Comparison of ENCODE assay signal across 15 cellular contexts in the genomic region with DNA sequence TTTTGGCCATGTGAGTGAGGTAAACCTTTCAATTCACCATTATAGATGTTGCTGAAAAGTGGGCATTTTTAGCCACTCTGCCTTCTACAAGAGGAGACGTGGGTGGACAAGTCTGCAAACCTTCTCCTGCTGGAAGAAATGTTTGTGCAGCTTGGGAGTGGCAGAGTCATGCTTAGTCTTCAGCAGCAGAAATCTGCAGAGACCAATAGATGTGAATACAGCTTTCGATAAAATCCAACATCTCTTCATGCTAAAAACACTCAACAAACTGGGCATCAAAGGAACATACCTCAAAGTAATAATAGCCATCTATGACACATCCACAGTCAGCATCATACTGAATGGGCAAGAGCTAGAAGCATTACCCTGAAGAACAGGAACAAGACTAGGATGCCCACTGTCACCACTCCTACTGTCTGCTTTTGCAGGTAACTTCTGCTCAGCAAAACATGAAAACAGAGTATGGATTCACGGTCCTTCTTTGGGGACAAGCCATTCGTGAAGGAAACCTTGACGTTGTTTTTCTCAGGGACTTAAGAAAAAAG.
DNase-seq lines count a peak whose midpoint lies in the region; ATAC-seq and TF ChIP-seq lines count a peak whose summit lies in the region.
"Had no signal": no experiment of that assay in that cellular context is flagged by ENCODE, and none has a peak within 500 bp of the region (broad histone marks: within the 10 kb centered on the region; RNA-seq: fewer than 3 reads in every experiment).

No MANE protein-coding gene starts in this region.

- H3K27ac ChIP-seq in esophagus squamous epithelium (peak overlapping the region in 3 of 4 donors; percentile 43 to 79 (median 62)), tibial artery (no peak overlapping the region), aorta (ENCODE audit: low read depth in 1 of 2, low read length in 2 of 2) (peak overlapping the region in 1 of 2 donors; percentile 43)
- H3K27ac ChIP-seq: SK-N-MC had no signal

- no peaks in the 10 kb centered on the region for H3K27me3 ChIP-seq in esophagus squamous epithelium
- no peaks in the 10 kb centered on the region for H3K27me3 ChIP-seq in tibial artery
- H3K27me3 ChIP-seq in aorta (ENCODE audit: control insufficient read depth in 1 of 2, insufficient read depth in 2 of 2, low read length in 1 of 2) = no peaks in the 10 kb centered on the region
- H3K27me3 ChIP-seq: heart right ventricle, tibial nerve had no signal

- intact Hi-C loops in esophagus squamous epithelium (cut with DNase I) = no loop called here
- intact Hi-C loops in tibial artery (cut with DNase I; ENCODE audit: low total_unique reads) = no loop called here
- intact Hi-C loops in aorta (cut with DNase I) = no loop called here

- TF ChIP-seq POLR2A in GM18505 (IDR thresholded peaks at IDR 0.05; ENCODE audit: borderline replicate concordance, extremely low read depth, insufficient read depth, insufficient read length) = no peak
- no peak for TF ChIP-seq POLR2A in esophagus squamous epithelium (IDR thresholded peaks at IDR 0.05)

- peak; percentile 25 for ATAC-seq in GM18505 (IDR thresholded peaks at IDR 0.05; ENCODE audit: unreplicated experiment)
- ATAC-seq in GM21381 (IDR thresholded peaks at IDR 0.05; ENCODE audit: unreplicated experiment) = peak; percentile 9
- peak; percentile 13 for ATAC-seq in HG03442 (IDR thresholded peaks at IDR 0.05; ENCODE audit: unreplicated experiment)
- ATAC-seq in aorta (ENCODE audit: low FRiP score) = no peak

- no peak for DNase-seq in esophagus squamous epithelium (lab: John Stamatoyannopoulos, UW)
- DNase-seq in tibial artery = no peak
- no peak for DNase-seq in DMS114 treated with DMSO at 0.1 percent for 48 hours (lab: John Stamatoyannopoulos, UW; ENCODE audit: unreplicated experiment)
- no peak for DNase-seq in glomerular visceral epithelial cell (ENCODE audit: extremely low spot score)
- no peak for DNase-seq in aorta
- DNase-seq: amniotic stem cell, GOT3, heart right ventricle, NCI-H1092 treated with DMSO at 0.1 percent for 48 hours, NCI-H82 had no signal

- H3K36me3 ChIP-seq in esophagus squamous epithelium (no peaks in the 10 kb centered on the region), tibial artery (no peaks in the 10 kb centered on the region), aorta (ENCODE audit: control insufficient read depth in 1 of 2, insufficient read depth in 2 of 2, low read length in 1 of 2) (no peaks in the 10 kb centered on the region)
- H3K36me3 ChIP-seq: heart right ventricle, tibial nerve had no signal

- TF ChIP-seq CTCF in esophagus squamous epithelium (IDR thresholded peaks at IDR 0.05) (no peak), tibial artery (IDR thresholded peaks at IDR 0.05) (no peak)

- no peaks in the 10 kb centered on the region for H3K9me3 ChIP-seq in esophagus squamous epithelium
- H3K9me3 ChIP-seq in tibial artery = no peaks in the 10 kb centered on the region
- no peaks in the 10 kb centered on the region for H3K9me3 ChIP-seq in aorta (ENCODE audit: control insufficient read depth, low read length)
- H3K9me3 ChIP-seq: heart right ventricle, tibial nerve had no signal

- WGBS in esophagus squamous epithelium, 2 donors = 85 to 86% methylated on average over 5 of the region's 5 CpGs
- 72% methylated on average over 5 of the region's 5 CpGs for WGBS in aorta, 2 donors

- H3K4me1 ChIP-seq in esophagus squamous epithelium = peaks cover 0 to 29% (median 11%) of the 10 kb centered on the region in 3 donors
- peaks cover 0 to 10% (median 0%) of the 10 kb centered on the region in 4 donors for H3K4me1 ChIP-seq in tibial artery
- peaks cover 3 to 4% of the 10 kb centered on the region in 2 donors for H3K4me1 ChIP-seq in aorta (ENCODE audit: control insufficient read depth in 1 of 2, insufficient read depth in 2 of 2, low read length in 2 of 2)

- no peak overlapping the region for H3K4me3 ChIP-seq in esophagus squamous epithelium
- H3K4me3 ChIP-seq in tibial artery = no peak overlapping the region
- no peak overlapping the region for H3K4me3 ChIP-seq in aorta (ENCODE audit: low read length in 2 of 2)
- H3K4me3 ChIP-seq: heart right ventricle, SK-N-MC, tibial nerve had no signal

Comparison
In these comparisons a context has a peak if more than half of its experiments do, and no peak if none do; other contexts are left out.
1. H3K27ac ChIP-seq: peak in esophagus squamous epithelium (3 of 4); none in tibial artery (0 of 2).